In the genomic region with DNA sequence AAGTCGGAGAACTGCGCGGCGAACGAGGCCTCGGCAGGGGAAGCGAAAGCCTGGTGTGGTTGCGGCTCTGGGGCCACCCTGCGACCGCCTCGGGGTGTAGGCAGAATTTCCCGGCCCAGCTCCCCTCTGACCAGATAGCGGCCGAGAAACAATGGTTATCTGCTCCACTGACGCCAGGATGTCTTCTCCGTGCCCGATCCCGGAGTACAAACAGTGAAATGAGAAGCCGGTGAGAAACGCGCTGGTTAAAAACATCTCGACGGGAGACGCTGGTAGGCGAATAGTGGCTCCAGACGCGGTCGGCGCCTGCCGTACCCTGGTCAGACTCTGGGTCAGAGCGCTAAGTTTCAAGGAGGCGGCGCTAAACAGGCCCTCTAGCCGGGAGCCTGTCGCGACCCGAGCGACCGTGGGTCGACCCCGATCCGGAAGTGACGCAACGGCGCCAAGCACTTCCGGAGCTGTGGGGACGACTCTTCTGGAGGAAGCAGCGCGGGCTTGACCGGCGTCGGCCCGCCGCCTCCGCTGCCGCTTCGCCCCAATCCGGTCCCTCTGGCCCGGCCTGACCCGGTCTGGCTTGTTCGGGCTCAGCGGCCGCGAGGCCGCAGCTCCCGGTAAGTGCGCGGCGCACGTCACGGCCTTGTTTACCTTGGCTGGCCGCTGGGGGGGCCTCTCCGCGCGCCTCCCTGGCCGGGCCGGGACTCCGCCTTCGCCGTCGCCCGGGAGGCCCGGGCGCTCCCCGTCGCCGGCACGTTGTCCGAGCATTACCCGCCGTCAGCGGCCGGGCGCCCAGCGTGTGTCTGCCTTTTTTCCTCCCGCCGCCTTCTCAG, we compare ENCODE assay signal across 1 cellular context.
TF ChIP-seq lines count a peak whose summit lies in the region.

Gene ARIH2 (plus strand): TSS at position 455 of the 827 bp plus-strand sequence. CDS start 8,717 bp downstream, outside the sequence.

TF ChIP-seq in GM23338, 12 proteins besides CTCF, POLR2A, EP300 and RAD21:
- TF ChIP-seq ZNF462 (CRISPR knock-in tag; IDR thresholded peaks at IDR 0.05): no peak
- peak; percentile 84 for TF ChIP-seq POLR2AphosphoS5 (IDR thresholded peaks at IDR 0.05; ENCODE audit: low read depth)
- TF ChIP-seq CREB1 (CRISPR knock-in tag; IDR thresholded peaks at IDR 0.05; ENCODE audit: low read depth): peak; percentile 91
- peak; percentile 75 for TF ChIP-seq ETS1 (IDR thresholded peaks at IDR 0.05)
- TF ChIP-seq EZH2phosphoT487 (IDR thresholded peaks at IDR 0.05; ENCODE audit: unreplicated experiment): no peak
